ENCODE assay signal across 21 cellular contexts in genomic region chr1:115680730-115681111, GRCh38. TPM values are rescaled to one million over a fixed set of nuclear protein-coding genes. Genes with fewer than 3 reads are reported as not detected.
DNase-seq lines count a peak whose midpoint lies in the region; ATAC-seq and TF ChIP-seq lines count a peak whose summit lies in the region.
"Had no signal": no experiment of that assay in that cellular context is flagged by ENCODE, and none has a peak within 500 bp of the region (broad histone marks: within the 10 kb centered on the region; RNA-seq: fewer than 3 reads in every experiment).

No MANE protein-coding gene starts in this region.

- H3K27ac ChIP-seq in RWPE2 (ENCODE audit: poor library complexity, severe bottlenecking), result peak overlapping the region; percentile 11
- H3K27ac ChIP-seq in esophagus muscularis mucosa (replicated peaks in 1 of 4), result peak overlapping the region in 3 of 4 donors; percentile 79 to 84 (median 80)
- H3K27ac ChIP-seq in right atrium auricular region, result peak overlapping the region; percentile 29 to 50
- H3K27ac ChIP-seq in skeletal muscle tissue (ENCODE audit: low read depth, low read length), result peak overlapping the region; percentile 20
- H3K27ac ChIP-seq in lower lobe of right lung, result no peak overlapping the region
- H3K27ac ChIP-seq: GM23248 had no signal

- H3K4me1 ChIP-seq in RWPE2 (ENCODE audit: insufficient read depth, poor library complexity, severe bottlenecking) (peaks cover 11% of the 10 kb centered on the region), esophagus muscularis mucosa (peaks cover 36 to 49% (median 46%) of the 10 kb centered on the region in 4 donors), right atrium auricular region (peaks cover 0 to 33% of the 10 kb centered on the region in 2 donors), skeletal muscle tissue (ENCODE audit: control insufficient read depth in 3 of 3, insufficient read depth in 3 of 3, low read length in 3 of 3) (peaks cover 25 to 41% (median 30%) of the 10 kb centered on the region in 3 donors), lower lobe of right lung (peaks cover 7% of the 10 kb centered on the region)

- no peak overlapping the region for H3K4me3 Mint-ChIP-seq in natural killer cell treated with Interleukin-12 subunit alpha and Interleukin-12 subunit beta and Interleukin-15 and Interleukin-18, amount 100 ng/mL, for 72 hours
- H3K4me3 Mint-ChIP-seq: B cell; CD4-positive, alpha-beta T cell had no signal

- no peak overlapping the region for H3K27ac Mint-ChIP-seq in natural killer cell treated with Interleukin-12 subunit alpha and Interleukin-12 subunit beta and Interleukin-15 and Interleukin-18, amount 100 ng/mL, for 72 hours
- H3K27ac Mint-ChIP-seq: B cell; CD4-positive, alpha-beta T cell had no signal

- no peaks in the 10 kb centered on the region for H3K36me3 Mint-ChIP-seq in natural killer cell treated with Interleukin-12 subunit alpha and Interleukin-12 subunit beta and Interleukin-15 and Interleukin-18, amount 100 ng/mL, for 72 hours

- peaks cover 18 to 19% of the 10 kb centered on the region in 2 donors for H3K4me1 Mint-ChIP-seq in natural killer cell treated with Interleukin-12 subunit alpha and Interleukin-12 subunit beta and Interleukin-15 and Interleukin-18, amount 100 ng/mL, for 72 hours (ENCODE audit: low read depth in 2 of 2)

- H3K9ac ChIP-seq in skeletal muscle tissue (ENCODE audit: low read depth in 1 of 3, low read length in 3 of 3), result peak overlapping the region in 1 of 3 donors; percentile 19
- H3K9ac ChIP-seq: GM23248 had no signal

- ATAC-seq in RWPE2 (ENCODE audit: low read depth), result no peak
- ATAC-seq in lower lobe of right lung, result no peak
- ATAC-seq in natural killer cell treated with Interleukin-12 subunit alpha and Interleukin-12 subunit beta and Interleukin-15 and Interleukin-18, amount 100 ng/mL, for 72 hours, result no peak
- ATAC-seq in GM18517 (IDR thresholded peaks at IDR 0.05; ENCODE audit: unreplicated experiment), result no peak
- ATAC-seq: HCT116 had no signal

- peaks cover 25% of the 10 kb centered on the region for H3K36me3 ChIP-seq in RWPE2 (ENCODE audit: low read depth)
- H3K36me3 ChIP-seq in esophagus muscularis mucosa, result peaks cover 20 to 34% (median 26%) of the 10 kb centered on the region in 4 donors
- H3K36me3 ChIP-seq in right atrium auricular region, result peaks cover 12% of the 10 kb centered on the region
- H3K36me3 ChIP-seq in skeletal muscle tissue (ENCODE audit: control insufficient read depth in 3 of 3, insufficient read depth in 3 of 3, low read length in 3 of 3), result peaks cover 10 to 12% (median 11%) of the 10 kb centered on the region in 3 donors
- peaks cover 18% of the 10 kb centered on the region for H3K36me3 ChIP-seq in lower lobe of right lung

- TF ChIP-seq POLR2A in esophagus muscularis mucosa (IDR thresholded peaks at IDR 0.05; ENCODE audit: low read depth), result no peak
- no peak for TF ChIP-seq POLR2A in erythroblast (IDR thresholded peaks at IDR 0.05; ENCODE audit: low read length)

- H3K27me3 ChIP-seq in RWPE2 (ENCODE audit: insufficient read depth, poor library complexity, severe bottlenecking) (no peaks in the 10 kb centered on the region), esophagus muscularis mucosa (no peaks in the 10 kb centered on the region), right atrium auricular region (no peaks in the 10 kb centered on the region), skeletal muscle tissue (ENCODE audit: control insufficient read depth in 3 of 3, insufficient read depth in 3 of 3, low read length in 3 of 3) (no peaks in the 10 kb centered on the region), lower lobe of right lung (ENCODE audit: low read depth) (no peaks in the 10 kb centered on the region)

- DNase-seq in RWPE2 (ENCODE audit: low spot score) (no peak), esophagus muscularis mucosa (ENCODE audit: extremely low spot score) (no peak), right atrium auricular region (ENCODE audit: low spot score) (no peak), lower lobe of right lung (no peak), erythroblast (lab: John Stamatoyannopoulos, UW) (no peak)
- no peak for DNase-seq in natural killer cell treated with Interleukin-12 subunit alpha and Interleukin-12 subunit beta and Interleukin-15 and Interleukin-18, amount 100 ng/mL, for 72 hours (ENCODE audit: low spot score)
- DNase-seq: ACHN; Calu3; CD4-positive, alpha-beta T cell; DND-41; GDM1; IMR-90; NCI-H1417 treated with DMSO at 0.1 percent for 48 hours; NCI-H2029 treated with DMSO at 0.1 percent for 48 hours; NCI-H524; NK-92 treated with Interleukin-12 subunit alpha and Interleukin-12 subunit beta, amount 100 ng/mL, for 24 hours had no signal

- TF ChIP-seq EP300 in esophagus muscularis mucosa (IDR thresholded peaks at IDR 0.05), result no peak

- H3K4me3 ChIP-seq in RWPE2 (ENCODE audit: severe bottlenecking), result no peak overlapping the region
- H3K4me3 ChIP-seq in esophagus muscularis mucosa, result no peak overlapping the region
- no peak overlapping the region for H3K4me3 ChIP-seq in right atrium auricular region
- peak overlapping the region in 1 of 3 donors; percentile 54 for H3K4me3 ChIP-seq in skeletal muscle tissue (ENCODE audit: low read length in 3 of 3)
- no peak overlapping the region for H3K4me3 ChIP-seq in lower lobe of right lung
- H3K4me3 ChIP-seq: GM23248 had no signal

- TF ChIP-seq CTCF in RWPE2 (IDR thresholded peaks at IDR 0.05; ENCODE audit: poor library complexity, severe bottlenecking) (no peak), esophagus muscularis mucosa (IDR thresholded peaks at IDR 0.05) (no peak), right atrium auricular region (IDR thresholded peaks at IDR 0.05) (no peak), lower lobe of right lung (IDR thresholded peaks at IDR 0.05) (no peak)

- 94% methylated on average over 5 of the region's 5 CpGs for WGBS in esophagus muscularis mucosa

- H3K9me3 ChIP-seq in RWPE2 (ENCODE audit: severe bottlenecking) (no peaks in the 10 kb centered on the region), esophagus muscularis mucosa (no peaks in the 10 kb centered on the region), right atrium auricular region (no peaks in the 10 kb centered on the region), skeletal muscle tissue (ENCODE audit: control insufficient read depth in 3 of 3, low read length in 3 of 3) (no peaks in the 10 kb centered on the region), lower lobe of right lung (no peaks in the 10 kb centered on the region)

- intact Hi-C loops in esophagus muscularis mucosa (cut with DNase I), result no loop called here
- intact Hi-C loops in lower lobe of right lung (cut with DNase I), result no loop called here

- H3K9me3 Mint-ChIP-seq in natural killer cell treated with Interleukin-12 subunit alpha and Interleukin-12 subunit beta and Interleukin-15 and Interleukin-18, amount 100 ng/mL, for 72 hours, result no peaks in the 10 kb centered on the region
- H3K9me3 Mint-ChIP-seq: CD4-positive, alpha-beta T cell had no signal

- no peaks in the 10 kb centered on the region for H3K27me3 Mint-ChIP-seq in natural killer cell treated with Interleukin-12 subunit alpha and Interleukin-12 subunit beta and Interleukin-15 and Interleukin-18, amount 100 ng/mL, for 72 hours
- H3K27me3 Mint-ChIP-seq: B cell; CD4-positive, alpha-beta T cell had no signal

RNA-seq across cellular contexts. Expression of gene VANGL1, which starts 39.0 kb away (rescaled TPM):
- 10 to 100 TPM in 1 of 4 donors, 1 to 10 TPM in 3; 6.3 to 11.7 (median 8.1) TPM for total RNA-seq in esophagus muscularis mucosa
- total RNA-seq in right atrium auricular region, result 1 to 10 TPM; 4.0 to 6.1 TPM
- 4.2 TPM for total RNA-seq in skeletal muscle tissue
- 10.9 TPM for total RNA-seq in lower lobe of right lung
- 1 to 10 TPM; 6.5 to 7.3 TPM for total RNA-seq in natural killer cell treated with Interleukin-12 subunit alpha and Interleukin-12 subunit beta and Interleukin-15 and Interleukin-18, amount 100 ng/mL, for 72 hours
